ENCODE assay signal across 1 cellular context in the genomic region with DNA sequence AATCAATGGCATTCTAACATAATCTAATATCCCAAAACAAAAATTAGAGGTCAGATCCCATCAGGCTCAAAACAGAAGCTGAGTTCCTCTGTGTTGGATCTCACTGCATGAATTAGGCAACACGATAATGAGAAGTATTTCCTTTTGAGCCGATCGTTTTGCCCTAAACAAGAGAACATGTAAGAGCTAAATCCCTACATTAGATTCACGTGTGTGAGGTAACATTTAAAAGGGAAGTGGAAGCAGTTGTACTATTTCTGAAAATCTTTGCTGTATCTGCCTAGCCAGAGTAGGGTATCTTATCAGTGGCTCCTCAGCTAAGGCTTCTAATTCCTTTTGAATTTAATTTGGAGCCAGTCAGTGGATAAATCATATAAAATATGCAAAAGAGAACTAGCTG.
TF ChIP-seq lines count a peak whose summit lies in the region.

No MANE protein-coding gene starts in this region.

TF ChIP-seq in GM23338, 12 proteins besides CTCF, POLR2A, EP300 and RAD21 (continued from another document):
- TF ChIP-seq ZNF462 (CRISPR knock-in tag; IDR thresholded peaks at IDR 0.05) (no peak), EZH2 (IDR thresholded peaks at IDR 0.05; ENCODE audit: low read depth, unreplicated experiment) (no peak), ZNF331 (CRISPR knock-in tag; IDR thresholded peaks at IDR 0.05; ENCODE audit: low read depth) (no peak), POLR2AphosphoS5 (IDR thresholded peaks at IDR 0.05; ENCODE audit: low read depth) (no peak), NANOG (IDR thresholded peaks at IDR 0.05; ENCODE audit: borderline replicate concordance) (no peak), STAT1 (IDR thresholded peaks at IDR 0.05; ENCODE audit: unreplicated experiment) (no peak)
TF ChIP-seq in GM23338: peak in this region for 0.
